In genomic region chr2:119702918-119703401, GRCh38 we compare ENCODE assay signal across 8 cellular contexts. TPM values are rescaled to one million over a fixed set of nuclear protein-coding genes. Genes with fewer than 3 reads are reported as not detected.
DNase-seq lines count a peak whose midpoint lies in the region; ATAC-seq and TF ChIP-seq lines count a peak whose summit lies in the region.

No MANE protein-coding gene starts in this region.

- TF ChIP-seq POLR2A in upper lobe of left lung (IDR thresholded peaks at IDR 0.05) = no peak

- H3K79me2 ChIP-seq in parathyroid adenoma = no peaks in the 10 kb centered on the region

- no peaks in the 10 kb centered on the region for H3K9me3 ChIP-seq in parathyroid adenoma (ENCODE audit: control insufficient read depth, low read length)
- peaks cover 0 to 5% (median 0%) of the 10 kb centered on the region in 4 donors for H3K9me3 ChIP-seq in upper lobe of left lung

- TF ChIP-seq CTCF in foreskin keratinocyte (conservative IDR thresholded peaks at IDR 0.05) = peak; percentile 98
- peak; percentile 98 for TF ChIP-seq CTCF in parathyroid adenoma (IDR thresholded peaks at IDR 0.05)
- peak; percentile 90 to 95 (median 94) for TF ChIP-seq CTCF in upper lobe of left lung (IDR thresholded peaks at IDR 0.05)

- no peak for TF ChIP-seq EP300 in upper lobe of left lung (IDR thresholded peaks at IDR 0.05)

- H3K4me1 ChIP-seq in foreskin keratinocyte (no peaks in the 10 kb centered on the region), parathyroid adenoma (no peaks in the 10 kb centered on the region), upper lobe of left lung (peaks cover 0 to 8% (median 0%) of the 10 kb centered on the region in 4 donors)

- no peak overlapping the region for H3K4me3 ChIP-seq in parathyroid adenoma (ENCODE audit: low read depth, low read length)
- H3K4me3 ChIP-seq in upper lobe of left lung = no peak overlapping the region

- H3K36me3 ChIP-seq in parathyroid adenoma (ENCODE audit: control insufficient read depth, insufficient read depth, low read length) = no peaks in the 10 kb centered on the region
- no peaks in the 10 kb centered on the region for H3K36me3 ChIP-seq in upper lobe of left lung

- H3K4me2 ChIP-seq in parathyroid adenoma (ENCODE audit: low read length) = no peak overlapping the region

- H2AFZ ChIP-seq in parathyroid adenoma = peak overlapping the region; percentile 52

- ATAC-seq in GM21619 (IDR thresholded peaks at IDR 0.05; ENCODE audit: unreplicated experiment) (peak; percentile 83), foreskin keratinocyte (peak; percentile 89), upper lobe of left lung (ENCODE audit: low FRiP score in 2 of 2) (peak; percentile 94)

- H3K27me3 ChIP-seq in foreskin keratinocyte (no peaks in the 10 kb centered on the region), parathyroid adenoma (ENCODE audit: control insufficient read depth, insufficient read depth, low read length) (no peaks in the 10 kb centered on the region), upper lobe of left lung (no peaks in the 10 kb centered on the region)

- DNase-seq in EH (ENCODE audit: low read depth) = peak; percentile 65
- peak; percentile 67 for DNase-seq in KBM-7
- DNase-seq in SHP77 treated with DMSO at 0.1 percent for 48 hours (lab: John Stamatoyannopoulos, UW) = peak; percentile 49
- DNase-seq in activated T-helper 9 cell treated with anti-CD3 and anti-CD28 coated beads, Interleukin-2, amount 50 U/mL, for 16 hours (ENCODE audit: low read depth) = peak; percentile 51
- DNase-seq in foreskin keratinocyte = peak in 1 of 2 donors; percentile 39
- DNase-seq in upper lobe of left lung = peak; percentile 86 to 88

- H3K9ac ChIP-seq in parathyroid adenoma = no peak overlapping the region

- H3K27ac ChIP-seq in foreskin keratinocyte (no peak overlapping the region), parathyroid adenoma (no peak overlapping the region), upper lobe of left lung (no peak overlapping the region)

- in situ Hi-C loops in KBM-7 (cut with MboI; ENCODE audit: low pct_unique_long_range_greater_than_20kb, low sequenced_read_pairs) = no loop called here

- WGBS in upper lobe of left lung, 2 donors = 32 to 47% methylated on average over 5 of the region's 13 CpGs

RNA-seq across cellular contexts. Expression of gene TMEM177, which starts 24.0 kb away (rescaled TPM):
- total RNA-seq in foreskin keratinocyte (19.8 and 22.2 TPM in 2 replicates), upper lobe of left lung (1 to 10 TPM; 4.1 to 9.4 (median 6.0) TPM)
- 26.6 and 29.7 TPM in 2 replicates for polyA plus RNA-seq in foreskin keratinocyte

RNA-seq across cellular contexts. Expression of gene PTPN4, which starts 56.8 kb away (rescaled TPM):
- total RNA-seq in foreskin keratinocyte = 24.2 and 25.7 TPM in 2 replicates
- 5.7 and 6.8 TPM in 2 replicates for polyA plus RNA-seq in foreskin keratinocyte
- 100 to 1,000 TPM in 1 of 6 donors, 10 to 100 TPM in 5; 15.3 to 112 (median 35.9) TPM for total RNA-seq in upper lobe of left lung
